19 cellular contexts compared by ENCODE assay signal in genomic region chr6:26161322-26161721, GRCh38.
DNase-seq lines count a peak whose midpoint lies in the region; ATAC-seq and TF ChIP-seq lines count a peak whose summit lies in the region.
"Had no signal": no experiment of that assay in that cellular context is flagged by ENCODE, and none has a peak within 500 bp of the region (broad histone marks: within the 10 kb centered on the region; RNA-seq: fewer than 3 reads in every experiment).

No MANE protein-coding gene starts in this region.

- H3K4me3 Mint-ChIP-seq in activated CD4-positive, alpha-beta T cell treated with anti-CD3 and anti-CD28 coated beads, Interleukin-2, amount 10 ng/mL, durations not matched to agents 24 days and 14 days: peak overlapping the region; percentile 34
- peak overlapping the region; percentile 9 to 91 (median 41) for H3K4me3 Mint-ChIP-seq in T-cell
- H3K4me3 Mint-ChIP-seq: dendritic cell treated with granulocyte-macrophage colony-stimulating factor and Interleukin-4, amounts not matched to agents 40 ng/mL and 50 ng/mL, for 4 days had no signal

- no peak for TF ChIP-seq RAD21 in neural cell (conservative IDR thresholded peaks at IDR 0.05)

- peaks cover 3% of the 10 kb centered on the region for H3F3A ChIP-seq in neural cell (ENCODE audit: insufficient read depth, low read length, poor library complexity, severe bottlenecking)

- DNase-seq in activated CD4-positive, alpha-beta T cell treated with anti-CD3 and anti-CD28 coated beads, Interleukin-2, amount 10 ng/mL, durations not matched to agents 24 days and 14 days: peak; percentile 54
- DNase-seq in activated CD4-positive, alpha-beta T cell treated with anti-CD3 and anti-CD28 coated beads for 4 hours: no peak
- DNase-seq in T-cell (no peak), NCI-H69 (lab: John Stamatoyannopoulos, UW) (no peak), RPMI8226 (no peak), middle frontal gyrus (ENCODE audit: extremely low spot score, low spot score) (no peak)
- DNase-seq: activated gamma-delta T cell; amniotic stem cell; IMR-90; NCI-H146; NCI-H774; stimulated activated CD4-positive, alpha-beta T cell treated with anti-CD3 and anti-CD28 coated beads, Interleukin-4, amount 100 ng/mL, for 4 hours; stomach had no signal

- H3K9me3 ChIP-seq in HEK293 (ENCODE audit: control insufficient read depth, insufficient read depth, low read depth, low read length) (no peaks in the 10 kb centered on the region), neural cell (ENCODE audit: low read length) (no peaks in the 10 kb centered on the region)
- H3K9me3 ChIP-seq: stomach had no signal

- H3K27ac ChIP-seq in HEK293 (ENCODE audit: extremely low read depth, low read depth, low read length) (no peak overlapping the region), neural cell (ENCODE audit: low read length) (no peak overlapping the region)
- H3K27ac ChIP-seq: HL-60, stomach had no signal

- peak overlapping the region; percentile 45 for H3K27ac Mint-ChIP-seq in activated CD4-positive, alpha-beta T cell treated with anti-CD3 and anti-CD28 coated beads, Interleukin-2, amount 10 ng/mL, durations not matched to agents 24 days and 14 days
- peak overlapping the region; percentile 39 to 52 for H3K27ac Mint-ChIP-seq in T-cell
- H3K27ac Mint-ChIP-seq: dendritic cell treated with granulocyte-macrophage colony-stimulating factor and Interleukin-4, amounts not matched to agents 40 ng/mL and 50 ng/mL, for 4 days had no signal

- no peak overlapping the region for H3K4me3 ChIP-seq in HEK293 (ENCODE audit: low read depth, low read length)
- peak overlapping the region; percentile 74 for H3K4me3 ChIP-seq in neural cell (ENCODE audit: low read length)
- H3K4me3 ChIP-seq: smooth muscle cell had no signal

- H2AFZ ChIP-seq in neural cell (ENCODE audit: low read depth, low read length): no peak overlapping the region

- H4K20me1 ChIP-seq in neural cell (ENCODE audit: insufficient read depth): peaks cover 29% of the 10 kb centered on the region

- CTCF ChIA-PET in HEK293 (lab: Yijun Ruan, JAX): interaction anchor here (0.5 to 1.4 kb wide), 3 partner anchors 14 to 97 kb away, joined by 3 to 5 read pairs (median 4); no protein-coding TSS in a partner anchor
- CTCF ChIA-PET in T-cell (lab: Charles Lee): no interaction called here

- peaks cover 66% of the 10 kb centered on the region for H3K4me1 Mint-ChIP-seq in activated CD4-positive, alpha-beta T cell treated with anti-CD3 and anti-CD28 coated beads, Interleukin-2, amount 10 ng/mL, durations not matched to agents 24 days and 14 days
- H3K4me1 Mint-ChIP-seq in T-cell: peaks cover 53 to 83% (median 63%) of the 10 kb centered on the region in 3 donors

- no peak for TF ChIP-seq EP300 in neural cell (conservative IDR thresholded peaks at IDR 0.05; ENCODE audit: poor library complexity, severe bottlenecking)

- TF ChIP-seq CTCF in HEK293 (tag by site-specific recombination; IDR thresholded peaks at IDR 0.05): no peak
- TF ChIP-seq CTCF in neural cell (IDR thresholded peaks at IDR 0.05; ENCODE audit: poor library complexity, severe bottlenecking): no peak

- peaks cover 37% of the 10 kb centered on the region for H3K36me3 Mint-ChIP-seq in activated CD4-positive, alpha-beta T cell treated with anti-CD3 and anti-CD28 coated beads, Interleukin-2, amount 10 ng/mL, durations not matched to agents 24 days and 14 days (ENCODE audit: low read depth)
- peaks cover 25% of the 10 kb centered on the region for H3K36me3 Mint-ChIP-seq in T-cell

- H3K9me2 ChIP-seq in neural cell (ENCODE audit: insufficient read depth, low read length): no peaks in the 10 kb centered on the region

- peaks cover 65% of the 10 kb centered on the region for H3K79me2 ChIP-seq in neural cell (replicated peaks; ENCODE audit: insufficient read depth, low read length)

- peaks cover 5% of the 10 kb centered on the region for H3K9me3 Mint-ChIP-seq in activated CD4-positive, alpha-beta T cell treated with anti-CD3 and anti-CD28 coated beads, Interleukin-2, amount 10 ng/mL, durations not matched to agents 24 days and 14 days
- no peaks in the 10 kb centered on the region for H3K9me3 Mint-ChIP-seq in T-cell
- H3K9me3 Mint-ChIP-seq: dendritic cell treated with granulocyte-macrophage colony-stimulating factor and Interleukin-4, amounts not matched to agents 40 ng/mL and 50 ng/mL, for 4 days had no signal

- intact Hi-C loops in activated CD4-positive, alpha-beta T cell treated with anti-CD3 and anti-CD28 coated beads, Interleukin-2, amount 10 ng/mL, durations not matched to agents 24 days and 14 days (cut with micrococcal nuclease): no loop called here

- H3K4me1 ChIP-seq in HEK293 (ENCODE audit: control insufficient read depth, insufficient read depth, low read length): no peaks in the 10 kb centered on the region

- no peak for ATAC-seq in T-cell (replicated peaks in 1 of 4)
- ATAC-seq: left lobe of liver had no signal

- H3K4me2 ChIP-seq in neural cell (ENCODE audit: low read length): peak overlapping the region; percentile 56
- H3K4me2 ChIP-seq: smooth muscle cell had no signal

- H3K9ac ChIP-seq in neural cell (ENCODE audit: low read length): no peak overlapping the region

- H3K36me3 ChIP-seq in HEK293 (ENCODE audit: control insufficient read depth in 2 of 2, insufficient read depth in 1 of 2, low read length in 2 of 2) (no peaks in the 10 kb centered on the region), neural cell (ENCODE audit: insufficient read depth, low read length) (no peaks in the 10 kb centered on the region)

- H3K27me3 Mint-ChIP-seq in activated CD4-positive, alpha-beta T cell treated with anti-CD3 and anti-CD28 coated beads, Interleukin-2, amount 10 ng/mL, durations not matched to agents 24 days and 14 days: peaks cover 11% of the 10 kb centered on the region
- H3K27me3 Mint-ChIP-seq in T-cell: no peaks in the 10 kb centered on the region
- H3K27me3 Mint-ChIP-seq: dendritic cell treated with granulocyte-macrophage colony-stimulating factor and Interleukin-4, amounts not matched to agents 40 ng/mL and 50 ng/mL, for 4 days had no signal

- no peaks in the 10 kb centered on the region for H3K27me3 ChIP-seq in neural cell (ENCODE audit: insufficient read depth, low read depth, low read length)
- H3K27me3 ChIP-seq: stomach had no signal

- POLR2A ChIA-PET in HEK293 (lab: Yijun Ruan, JAX): interaction anchor here (0.7 to 1.5 kb wide), 3 partner anchors 11 to 973 kb away, joined by 3 to 6 read pairs (median 3); no protein-coding TSS in a partner anchor
- POLR2A ChIA-PET in T-cell (lab: Charles Lee): interaction anchor here (0.6 to 8.2 kb wide), 7 partner anchors 10 to 55 kb away, joined by 3 to 311 read pairs (median 4); a partner anchor contains a TSS

TF ChIP-seq in HEK293, 187 proteins besides CTCF, POLR2A, EP300 and RAD21:
- TF ChIP-seq ZNF777 (tag by site-specific recombination; IDR thresholded peaks at IDR 0.05; ENCODE audit: borderline replicate concordance) (no peak), PRDM6 (tag by site-specific recombination; IDR thresholded peaks at IDR 0.05) (peak; percentile 53), KLF9 (tag by site-specific recombination; IDR thresholded peaks at IDR 0.05; ENCODE audit: low read depth) (no peak)

TF ChIP-seq in neural cell, 6 proteins besides CTCF, POLR2A, EP300 and RAD21:
- TF ChIP-seq POLR2AphosphoS5 (IDR thresholded peaks at IDR 0.05) (no peak), TAF1 (IDR thresholded peaks at IDR 0.05; ENCODE audit: low read depth) (no peak), MXI1 (conservative IDR thresholded peaks at IDR 0.05; ENCODE audit: poor library complexity, severe bottlenecking) (no peak), SMC3 (conservative IDR thresholded peaks at IDR 0.05; ENCODE audit: poor library complexity) (no peak), EZH2 (IDR thresholded peaks at IDR 0.05; ENCODE audit: borderline replicate concordance, insufficient read depth, low read length, poor library complexity, severe bottlenecking) (no peak), REST (IDR thresholded peaks at IDR 0.05; ENCODE audit: borderline replicate concordance) (no peak)
